Comparison of ENCODE assay signal across 17 cellular contexts in genomic region chr20:12201289-12201991, GRCh38.
A peak's percentile ranks its signal among the peaks of the same experiment; 100 is the strongest.
DNase-seq lines count a peak whose midpoint lies in the region; ATAC-seq, FAIRE-seq and TF ChIP-seq lines count a peak whose summit lies in the region.
"Had no signal": no experiment of that assay in that cellular context is flagged by ENCODE, and none has a peak within 500 bp of the region (broad histone marks: within the 10 kb centered on the region; RNA-seq: fewer than 3 reads in every experiment).

No MANE protein-coding gene starts in this region.

- H3K4me3 ChIP-seq in RWPE2 (ENCODE audit: severe bottlenecking) = no peak overlapping the region
- no peak overlapping the region for H3K4me3 ChIP-seq in fibroblast of pulmonary artery (replicated peaks; ENCODE audit: low read depth, low read length)
- H3K4me3 ChIP-seq: K562, tibial artery had no signal

- no peak for TF ChIP-seq CTCF in RWPE2 (IDR thresholded peaks at IDR 0.05; ENCODE audit: poor library complexity, severe bottlenecking)
- TF ChIP-seq CTCF in fibroblast of pulmonary artery (IDR thresholded peaks at IDR 0.05; ENCODE audit: low read length, missing control alignments) = no peak

- no peaks in the 10 kb centered on the region for H3K4me1 ChIP-seq in RWPE2 (ENCODE audit: insufficient read depth, poor library complexity, severe bottlenecking)
- H3K4me1 ChIP-seq: tibial artery had no signal

- H3K9me3 ChIP-seq in RWPE2 (ENCODE audit: severe bottlenecking) = no peaks in the 10 kb centered on the region

- peak; percentile 81 for ATAC-seq in RWPE2 (ENCODE audit: low read depth)
- ATAC-seq: K562 had no signal

- peak; percentile 60 for DNase-seq in GM03348 (ENCODE audit: low spot score)
- DNase-seq in RWPE2 (ENCODE audit: low spot score) = no peak
- DNase-seq in fibroblast of pulmonary artery (ENCODE audit: low read depth) = peak; percentile 67
- peak; percentile 6 for DNase-seq in myocyte (ENCODE audit: low read depth)
- no peak for DNase-seq in urothelium cell line (ENCODE audit: low spot score)
- DNase-seq in stimulated activated CD4-positive, alpha-beta T cell treated with anti-CD3 and anti-CD28 coated beads, Interleukin-15, amount 100 ng/mL, for 24 hours = no peak
- no peak for DNase-seq in GM19239 (ENCODE audit: insufficient read length, low spot score)
- DNase-seq: activated gamma-delta T cell; COR-L47; GOT3; hypothalamus; NCI-H1694 treated with DMSO at 0.1 percent for 48 hours; retina; stimulated activated CD4-positive, alpha-beta T cell treated with anti-CD3 and anti-CD28 coated beads, Interleukin-4, amount 100 ng/mL, for 1 hour; tibial artery; WERI-Rb-1 had no signal

- H3K27me3 ChIP-seq in RWPE2 (ENCODE audit: insufficient read depth, poor library complexity, severe bottlenecking) = peaks cover 3% of the 10 kb centered on the region
- H3K27me3 ChIP-seq: tibial artery had no signal

- FAIRE-seq in urothelium cell line (lab: Jason Lieb, UNC) = no peak
- FAIRE-seq in GM19239 (lab: Jason Lieb, UNC) = no peak
- FAIRE-seq: K562 had no signal

- H3K36me3 ChIP-seq in RWPE2 (ENCODE audit: low read depth) = no peaks in the 10 kb centered on the region
- H3K36me3 ChIP-seq: tibial artery, WERI-Rb-1 had no signal

- H3K27ac ChIP-seq in RWPE2 (ENCODE audit: poor library complexity, severe bottlenecking) = no peak overlapping the region
- H3K27ac ChIP-seq: tibial artery, WERI-Rb-1 had no signal

Comparison
In these comparisons a context has a peak if more than half of its experiments do, and no peak if none do; other contexts are left out.
1. DNase-seq: peak in GM03348 (single experiment), fibroblast of pulmonary artery (single experiment) and myocyte (single experiment); none in RWPE2 (single experiment), urothelium cell line (single experiment), stimulated activated CD4-positive, alpha-beta T cell treated with anti-CD3 and anti-CD28 coated beads, Interleukin-15, amount 100 ng/mL, for 24 hours (single experiment) and GM19239 (single experiment).